8 cellular contexts compared by ENCODE assay signal in the genomic region with DNA sequence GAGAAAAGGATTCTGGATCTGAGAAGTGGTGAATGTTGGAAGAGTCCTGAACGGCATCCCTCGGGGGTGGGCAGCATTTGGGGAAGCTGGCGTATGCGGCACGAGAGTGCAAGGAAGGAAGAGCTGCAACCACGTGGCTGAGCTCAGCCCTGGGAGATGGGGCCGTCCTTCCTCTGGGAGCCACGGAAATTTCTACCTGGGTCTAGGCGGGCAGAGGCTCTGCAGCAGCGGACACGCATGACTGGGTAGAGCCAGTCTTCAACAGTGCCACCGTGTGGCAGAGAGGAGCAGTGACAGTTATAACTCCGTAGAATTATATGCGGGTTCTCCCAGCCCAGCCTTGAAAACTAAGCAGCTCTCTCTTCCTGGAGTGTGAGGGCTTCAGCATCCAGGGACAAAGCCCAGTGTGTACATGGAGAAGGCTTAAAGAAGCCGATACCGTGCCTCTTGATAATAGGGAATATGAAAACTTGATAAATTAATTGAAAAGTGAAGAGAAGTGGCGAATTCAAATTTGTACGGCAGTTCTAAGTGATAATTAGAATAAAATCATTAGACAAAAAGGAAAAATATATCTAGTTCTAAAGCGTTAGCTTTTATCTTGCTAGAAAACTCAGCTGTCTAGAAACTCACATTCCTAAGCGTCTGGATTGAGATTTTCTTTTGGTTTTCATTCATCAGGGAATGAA.
DNase-seq lines count a peak whose midpoint lies in the region; ATAC-seq and TF ChIP-seq lines count a peak whose summit lies in the region.

No MANE protein-coding gene starts in this region.

- no peak overlapping the region for H3K4me3 ChIP-seq in NT2/D1 (ENCODE audit: insufficient read length, low read depth)
- H3K4me3 ChIP-seq in fibroblast of pulmonary artery (replicated peaks; ENCODE audit: low read depth, low read length): no peak overlapping the region
- no peak overlapping the region for H3K4me3 ChIP-seq in testis

- intact Hi-C loops in testis (cut with DNase I; ENCODE audit: low total_unique reads): no loop called here

- H3K27ac Mint-ChIP-seq in nephron: peak overlapping the region in 1 of 3 experiments; percentile 5

- TF ChIP-seq CTCF in fibroblast of pulmonary artery (IDR thresholded peaks at IDR 0.05; ENCODE audit: low read length, missing control alignments) (peak; percentile 81), nephron (IDR thresholded peaks at IDR 0.05; ENCODE audit: unreplicated experiment in 3 of 3) (peak; percentile 72 to 89 (median 87)), testis (IDR thresholded peaks at IDR 0.05) (peak; percentile 55 to 75 (median 71))

- TF ChIP-seq POLR2A in testis (IDR thresholded peaks at IDR 0.05): no peak

- H3K27me3 Mint-ChIP-seq in nephron (ENCODE audit: low read depth): peaks cover 44% of the 10 kb centered on the region

- DNase-seq in COLO668 (lab: John Stamatoyannopoulos, UW; ENCODE audit: unreplicated experiment) (peak; percentile 71), HT1080 (ENCODE audit: low read depth) (peak; percentile 65), NT2/D1 (ENCODE audit: low read depth, low spot score) (peak; percentile 35), activated T-cell treated with anti-CD3 and anti-CD28 coated beads for 24 hours (ENCODE audit: low read depth) (peak; percentile 38), fibroblast of pulmonary artery (ENCODE audit: low read depth) (peak; percentile 75), testis (peak; percentile 81)

- no peaks in the 10 kb centered on the region for H3K36me3 Mint-ChIP-seq in nephron (ENCODE audit: low read depth)

- peaks cover 12% of the 10 kb centered on the region for H3K4me1 Mint-ChIP-seq in nephron

- no peak overlapping the region for H3K27ac ChIP-seq in testis

- H3K9me3 ChIP-seq in NT2/D1 (ENCODE audit: insufficient read depth, low read length) (no peaks in the 10 kb centered on the region), testis (no peaks in the 10 kb centered on the region)

- ATAC-seq in GM19467 (IDR thresholded peaks at IDR 0.05; ENCODE audit: unreplicated experiment): peak; percentile 85

- no peak overlapping the region for H3K9ac ChIP-seq in NT2/D1 (ENCODE audit: insufficient read length, low read depth)

- H3K4me3 Mint-ChIP-seq in nephron: peak overlapping the region in 1 of 3 experiments; percentile 54

- H3K9me3 Mint-ChIP-seq in nephron: peaks cover 5% of the 10 kb centered on the region

- H3K36me3 ChIP-seq in NT2/D1 (ENCODE audit: insufficient read depth, insufficient read length, low read length) (no peaks in the 10 kb centered on the region), testis (ENCODE audit: low read depth, missing control alignments) (no peaks in the 10 kb centered on the region)

- H3K27me3 ChIP-seq in NT2/D1 (ENCODE audit: insufficient read depth, insufficient read length): peaks cover 9% of the 10 kb centered on the region
- H3K27me3 ChIP-seq in testis: no peaks in the 10 kb centered on the region

- H3K4me1 ChIP-seq in NT2/D1 (ENCODE audit: insufficient read depth, insufficient read length) (no peaks in the 10 kb centered on the region), testis (no peaks in the 10 kb centered on the region)

- 13 to 14% methylated on average over 19 to 20 of the region's 20 CpGs for WGBS in testis, 2 donors
